ENCODE assay signal across 1 cellular context in genomic region chr19:35153701-35154534, GRCh38.
A peak's percentile ranks its signal among the peaks of the same experiment; 100 is the strongest.
TF ChIP-seq lines count a peak whose summit lies in the region.

No MANE protein-coding gene starts in this region.

TF ChIP-seq in GM12878, 131 proteins besides CTCF, POLR2A, EP300 and RAD21 (continues in another document):
- TF ChIP-seq PML (IDR thresholded peaks at IDR 0.05; ENCODE audit: low read length) (no peak), MXI1 (IDR thresholded peaks at IDR 0.05; ENCODE audit: low read depth, low read length) (no peak), SMARCA5 (IDR thresholded peaks at IDR 0.05) (peak; percentile 56; the same call in 1 of the 2 replicates), KAT2A (conservative IDR thresholded peaks at IDR 0.05; ENCODE audit: control insufficient read depth, low read depth, low read length) (no peak), STAT1 (conservative IDR thresholded peaks at IDR 0.05) (no peak), IKZF2 (IDR thresholded peaks at IDR 0.05) (0 out of 4 replicates have a peak, but pooled peaks have one; percentile 26 to 27), CHD2 (IDR thresholded peaks at IDR 0.05; ENCODE audit: borderline replicate concordance, low read depth, low read length) (0 out of 2 replicates have a peak, but pooled peaks have one; percentile 18), CHD4 (IDR thresholded peaks at IDR 0.05) (no peak), ZNF687 (IDR thresholded peaks at IDR 0.05) (no peak), JUNB (IDR thresholded peaks at IDR 0.05) (no peak), EGR1 (IDR thresholded peaks at IDR 0.05; ENCODE audit: borderline replicate concordance in 1 of 2, low read depth in 2 of 2, low read length in 2 of 2) (no peak), ESRRA (IDR thresholded peaks at IDR 0.05; ENCODE audit: low read length) (no peak), PKNOX1 (IDR thresholded peaks at IDR 0.05) (no peak), IKZF1 (conservative IDR thresholded peaks at IDR 0.05) (peak; percentile 74), DPF2 (IDR thresholded peaks at IDR 0.05) (no peak), PBX3 (IDR thresholded peaks at IDR 0.05; ENCODE audit: insufficient replicate concordance, low read depth, low read length) (no peak), TBL1XR1 (IDR thresholded peaks at IDR 0.05; ENCODE audit: low read depth, low read length) (0 out of 2 replicates have a peak, but pooled peaks have one; percentile 29), NR2C1 (IDR thresholded peaks at IDR 0.05) (no peak), PAX8 (IDR thresholded peaks at IDR 0.05) (no peak), MLLT1 (IDR thresholded peaks at IDR 0.05) (no peak), STAT3 (IDR thresholded peaks at IDR 0.05; ENCODE audit: low read depth, low read length) (no peak), EZH2 (IDR thresholded peaks at IDR 0.05; ENCODE audit: borderline replicate concordance, control insufficient read depth, low read depth, low read length) (no peak), MAX (IDR thresholded peaks at IDR 0.05; ENCODE audit: low read depth, low read length) (0 out of 2 replicates have a peak, but pooled peaks have one; percentile 29), ZNF384 (IDR thresholded peaks at IDR 0.05; ENCODE audit: borderline replicate concordance, low read depth, low read length) (no peak), SPI1 (IDR thresholded peaks at IDR 0.05; ENCODE audit: borderline replicate concordance, insufficient read depth, low read depth, low read length) (no peak), TCF7 (IDR thresholded peaks at IDR 0.05; ENCODE audit: borderline replicate concordance) (no peak), SREBF2 (IDR thresholded peaks at IDR 0.05; ENCODE audit: low read length) (no peak), GATAD2B (conservative IDR thresholded peaks at IDR 0.05; ENCODE audit: low read depth) (0 out of 2 replicates have a peak, but pooled peaks have one; percentile 36), SMC3 (IDR thresholded peaks at IDR 0.05; ENCODE audit: borderline replicate concordance, low read length) (peak; percentile 37; the same call in 1 of the 2 replicates), SP1 (IDR thresholded peaks at IDR 0.05; ENCODE audit: low read depth, low read length) (no peak), FOXK2 (IDR thresholded peaks at IDR 0.05) (no peak), NBN (IDR thresholded peaks at IDR 0.05) (0 out of 2 replicates have a peak, but pooled peaks have one; percentile 16), YY1 (IDR thresholded peaks at IDR 0.05; ENCODE audit: low read depth, low read length) (0 out of 2 replicates have a peak, but pooled peaks have one; percentile 41), SMAD5 (IDR thresholded peaks at IDR 0.05; ENCODE audit: low read depth) (no peak), BRCA1 (IDR thresholded peaks at IDR 0.05; ENCODE audit: low read depth, low read length) (no peak), CEBPB (IDR thresholded peaks at IDR 0.05; ENCODE audit: borderline replicate concordance in 1 of 2, low read depth in 2 of 2, low read length in 2 of 2) (no peak), POU2F2 (IDR thresholded peaks at IDR 0.05; ENCODE audit: borderline replicate concordance, low read depth, low read length) (no peak)
- TF ChIP-seq, protein P1, sequence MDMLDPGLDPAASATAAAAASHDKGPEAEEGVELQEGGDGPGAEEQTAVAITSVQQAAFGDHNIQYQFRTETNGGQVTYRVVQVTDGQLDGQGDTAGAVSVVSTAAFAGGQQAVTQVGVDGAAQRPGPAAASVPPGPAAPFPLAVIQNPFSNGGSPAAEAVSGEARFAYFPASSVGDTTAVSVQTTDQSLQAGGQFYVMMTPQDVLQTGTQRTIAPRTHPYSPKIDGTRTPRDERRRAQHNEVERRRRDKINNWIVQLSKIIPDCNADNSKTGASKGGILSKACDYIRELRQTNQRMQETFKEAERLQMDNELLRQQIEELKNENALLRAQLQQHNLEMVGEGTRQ (IDR thresholded peaks at IDR 0.05; ENCODE audit: borderline replicate concordance, low read depth, low read length), result no peak
- TF ChIP-seq, protein P2, sequence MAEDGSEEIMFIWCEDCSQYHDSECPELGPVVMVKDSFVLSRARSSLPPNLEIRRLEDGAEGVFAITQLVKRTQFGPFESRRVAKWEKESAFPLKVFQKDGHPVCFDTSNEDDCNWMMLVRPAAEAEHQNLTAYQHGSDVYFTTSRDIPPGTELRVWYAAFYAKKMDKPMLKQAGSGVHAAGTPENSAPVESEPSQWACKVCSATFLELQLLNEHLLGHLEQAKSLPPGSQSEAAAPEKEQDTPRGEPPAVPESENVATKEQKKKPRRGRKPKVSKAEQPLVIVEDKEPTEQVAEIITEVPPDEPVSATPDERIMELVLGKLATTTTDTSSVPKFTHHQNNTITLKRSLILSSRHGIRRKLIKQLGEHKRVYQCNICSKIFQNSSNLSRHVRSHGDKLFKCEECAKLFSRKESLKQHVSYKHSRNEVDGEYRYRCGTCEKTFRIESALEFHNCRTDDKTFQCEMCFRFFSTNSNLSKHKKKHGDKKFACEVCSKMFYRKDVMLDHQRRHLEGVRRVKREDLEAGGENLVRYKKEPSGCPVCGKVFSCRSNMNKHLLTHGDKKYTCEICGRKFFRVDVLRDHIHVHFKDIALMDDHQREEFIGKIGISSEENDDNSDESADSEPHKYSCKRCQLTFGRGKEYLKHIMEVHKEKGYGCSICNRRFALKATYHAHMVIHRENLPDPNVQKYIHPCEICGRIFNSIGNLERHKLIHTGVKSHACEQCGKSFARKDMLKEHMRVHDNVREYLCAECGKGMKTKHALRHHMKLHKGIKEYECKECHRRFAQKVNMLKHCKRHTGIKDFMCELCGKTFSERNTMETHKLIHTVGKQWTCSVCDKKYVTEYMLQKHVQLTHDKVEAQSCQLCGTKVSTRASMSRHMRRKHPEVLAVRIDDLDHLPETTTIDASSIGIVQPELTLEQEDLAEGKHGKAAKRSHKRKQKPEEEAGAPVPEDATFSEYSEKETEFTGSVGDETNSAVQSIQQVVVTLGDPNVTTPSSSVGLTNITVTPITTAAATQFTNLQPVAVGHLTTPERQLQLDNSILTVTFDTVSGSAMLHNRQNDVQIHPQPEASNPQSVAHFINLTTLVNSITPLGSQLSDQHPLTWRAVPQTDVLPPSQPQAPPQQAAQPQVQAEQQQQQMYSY (CRISPR knock-in tag; IDR thresholded peaks at IDR 0.05), result no peak
- TF ChIP-seq, protein P3, sequence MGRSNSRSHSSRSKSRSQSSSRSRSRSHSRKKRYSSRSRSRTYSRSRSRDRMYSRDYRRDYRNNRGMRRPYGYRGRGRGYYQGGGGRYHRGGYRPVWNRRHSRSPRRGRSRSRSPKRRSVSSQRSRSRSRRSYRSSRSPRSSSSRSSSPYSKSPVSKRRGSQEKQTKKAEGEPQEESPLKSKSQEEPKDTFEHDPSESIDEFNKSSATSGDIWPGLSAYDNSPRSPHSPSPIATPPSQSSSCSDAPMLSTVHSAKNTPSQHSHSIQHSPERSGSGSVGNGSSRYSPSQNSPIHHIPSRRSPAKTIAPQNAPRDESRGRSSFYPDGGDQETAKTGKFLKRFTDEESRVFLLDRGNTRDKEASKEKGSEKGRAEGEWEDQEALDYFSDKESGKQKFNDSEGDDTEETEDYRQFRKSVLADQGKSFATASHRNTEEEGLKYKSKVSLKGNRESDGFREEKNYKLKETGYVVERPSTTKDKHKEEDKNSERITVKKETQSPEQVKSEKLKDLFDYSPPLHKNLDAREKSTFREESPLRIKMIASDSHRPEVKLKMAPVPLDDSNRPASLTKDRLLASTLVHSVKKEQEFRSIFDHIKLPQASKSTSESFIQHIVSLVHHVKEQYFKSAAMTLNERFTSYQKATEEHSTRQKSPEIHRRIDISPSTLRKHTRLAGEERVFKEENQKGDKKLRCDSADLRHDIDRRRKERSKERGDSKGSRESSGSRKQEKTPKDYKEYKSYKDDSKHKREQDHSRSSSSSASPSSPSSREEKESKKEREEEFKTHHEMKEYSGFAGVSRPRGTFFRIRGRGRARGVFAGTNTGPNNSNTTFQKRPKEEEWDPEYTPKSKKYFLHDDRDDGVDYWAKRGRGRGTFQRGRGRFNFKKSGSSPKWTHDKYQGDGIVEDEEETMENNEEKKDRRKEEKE (IDR thresholded peaks at IDR 0.05), result no peak
- TF ChIP-seq, protein P4, sequence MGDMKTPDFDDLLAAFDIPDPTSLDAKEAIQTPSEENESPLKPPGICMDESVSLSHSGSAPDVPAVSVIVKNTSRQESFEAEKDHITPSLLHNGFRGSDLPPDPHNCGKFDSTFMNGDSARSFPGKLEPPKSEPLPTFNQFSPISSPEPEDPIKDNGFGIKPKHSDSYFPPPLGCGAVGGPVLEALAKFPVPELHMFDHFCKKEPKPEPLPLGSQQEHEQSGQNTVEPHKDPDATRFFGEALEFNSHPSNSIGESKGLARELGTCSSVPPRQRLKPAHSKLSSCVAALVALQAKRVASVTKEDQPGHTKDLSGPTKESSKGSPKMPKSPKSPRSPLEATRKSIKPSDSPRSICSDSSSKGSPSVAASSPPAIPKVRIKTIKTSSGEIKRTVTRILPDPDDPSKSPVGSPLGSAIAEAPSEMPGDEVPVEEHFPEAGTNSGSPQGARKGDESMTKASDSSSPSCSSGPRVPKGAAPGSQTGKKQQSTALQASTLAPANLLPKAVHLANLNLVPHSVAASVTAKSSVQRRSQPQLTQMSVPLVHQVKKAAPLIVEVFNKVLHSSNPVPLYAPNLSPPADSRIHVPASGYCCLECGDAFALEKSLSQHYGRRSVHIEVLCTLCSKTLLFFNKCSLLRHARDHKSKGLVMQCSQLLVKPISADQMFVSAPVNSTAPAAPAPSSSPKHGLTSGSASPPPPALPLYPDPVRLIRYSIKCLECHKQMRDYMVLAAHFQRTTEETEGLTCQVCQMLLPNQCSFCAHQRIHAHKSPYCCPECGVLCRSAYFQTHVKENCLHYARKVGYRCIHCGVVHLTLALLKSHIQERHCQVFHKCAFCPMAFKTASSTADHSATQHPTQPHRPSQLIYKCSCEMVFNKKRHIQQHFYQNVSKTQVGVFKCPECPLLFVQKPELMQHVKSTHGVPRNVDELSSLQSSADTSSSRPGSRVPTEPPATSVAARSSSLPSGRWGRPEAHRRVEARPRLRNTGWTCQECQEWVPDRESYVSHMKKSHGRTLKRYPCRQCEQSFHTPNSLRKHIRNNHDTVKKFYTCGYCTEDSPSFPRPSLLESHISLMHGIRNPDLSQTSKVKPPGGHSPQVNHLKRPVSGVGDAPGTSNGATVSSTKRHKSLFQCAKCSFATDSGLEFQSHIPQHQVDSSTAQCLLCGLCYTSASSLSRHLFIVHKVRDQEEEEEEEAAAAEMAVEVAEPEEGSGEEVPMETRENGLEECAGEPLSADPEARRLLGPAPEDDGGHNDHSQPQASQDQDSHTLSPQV (IDR thresholded peaks at IDR 0.05), result no peak
